10 cellular contexts compared by ENCODE assay signal in genomic region chr9:122051401-122052346, GRCh38. TPM values are rescaled to one million over a fixed set of nuclear protein-coding genes. Genes with fewer than 3 reads are reported as not detected.
A peak's percentile ranks its signal among the peaks of the same experiment; 100 is the strongest.
DNase-seq lines count a peak whose midpoint lies in the region; ATAC-seq and TF ChIP-seq lines count a peak whose summit lies in the region.
"Had no signal": no experiment of that assay in that cellular context is flagged by ENCODE, and none has a peak within 500 bp of the region (broad histone marks: within the 10 kb centered on the region; RNA-seq: fewer than 3 reads in every experiment).

No MANE protein-coding gene starts in this region.

- no peaks in the 10 kb centered on the region for H3K27me3 ChIP-seq in psoas muscle (ENCODE audit: insufficient read depth in 3 of 3, low read length in 2 of 3)
- H3K27me3 ChIP-seq in MG63: no peaks in the 10 kb centered on the region

- H3K9me3 ChIP-seq in psoas muscle: no peaks in the 10 kb centered on the region
- no peaks in the 10 kb centered on the region for H3K9me3 ChIP-seq in MG63

- ATAC-seq in GM18498 (IDR thresholded peaks at IDR 0.05; ENCODE audit: unreplicated experiment) (peak; percentile 85), HG02840 (IDR thresholded peaks at IDR 0.05; ENCODE audit: low FRiP score, unreplicated experiment) (peak; percentile 55), psoas muscle (peak; percentile 20 to 55 (median 24))

- intact Hi-C loops in psoas muscle (cut with DNase I): no loop called here

- 81 to 86% (median 84%) methylated on average over 7 of the region's 7 CpGs for WGBS in psoas muscle, 3 donors

- H3K4me1 ChIP-seq in psoas muscle: peaks cover 41% of the 10 kb centered on the region

- DNase-seq in activated CD8-positive, alpha-beta memory T cell treated with anti-CD3 and anti-CD28 coated beads, Interleukin-2, amount 50 U/mL, for 48 hours: peak; percentile 79
- DNase-seq in psoas muscle (no peak), HuH-7.5 (ENCODE audit: low spot score) (no peak), MG63 (no peak), mesenteric fat pad (ENCODE audit: low spot score) (no peak), ureter (ENCODE audit: low spot score) (no peak)
- DNase-seq: foreskin melanocyte, T1000 had no signal

- no peaks in the 10 kb centered on the region for H3K36me3 ChIP-seq in psoas muscle (ENCODE audit: insufficient read depth in 1 of 2, low read depth in 1 of 2)
- H3K36me3 ChIP-seq in MG63: no peaks in the 10 kb centered on the region

- H3K27ac ChIP-seq in psoas muscle: no peak overlapping the region

- no peak for TF ChIP-seq CTCF in psoas muscle (IDR thresholded peaks at IDR 0.05)

- no peak overlapping the region for H3K4me3 ChIP-seq in psoas muscle
- H3K4me3 ChIP-seq in MG63: no peak overlapping the region

RNA-seq across cellular contexts. Expression of gene TTLL11, which starts 41.4 kb away (rescaled TPM):
- 10 to 100 TPM; 16.4 to 56.4 (median 48.4) TPM for total RNA-seq in psoas muscle
- polyA plus RNA-seq in psoas muscle: 10 to 100 TPM; 15.1 to 19.3 (median 16.5) TPM
- 3.2 and 4.0 TPM in 2 replicates for total RNA-seq in MG63 (2014; rRNA removed; shearing (Covaris generic); ENCODE audit: low replicate concordance)
- 9.5 TPM for total RNA-seq in mesenteric fat pad
- 10.9 TPM for total RNA-seq in ureter

Comparison
In these comparisons a context has a peak if more than half of its experiments do, and no peak if none do; other contexts are left out.
1. ATAC-seq: peak in every context shown above with its lines; median percentile 85 in GM18498; 55 in HG02840; 24 in psoas muscle.